10 cellular contexts compared by ENCODE assay signal in genomic region chr11:27215471-27216267, GRCh38.
A peak's percentile ranks its signal among the peaks of the same experiment; 100 is the strongest.
DNase-seq lines count a peak whose midpoint lies in the region; ATAC-seq and TF ChIP-seq lines count a peak whose summit lies in the region.
"Had no signal": no experiment of that assay in that cellular context is flagged by ENCODE, and none has a peak within 500 bp of the region (broad histone marks: within the 10 kb centered on the region; RNA-seq: fewer than 3 reads in every experiment).

No MANE protein-coding gene starts in this region.

- H3K9me3 Mint-ChIP-seq in endodermal cell, result no peaks in the 10 kb centered on the region
- H3K9me3 Mint-ChIP-seq in CD8-positive, alpha-beta memory T cell, result no peaks in the 10 kb centered on the region
- H3K9me3 Mint-ChIP-seq in activated naive CD4-positive, alpha-beta T cell treated with anti-CD3 and anti-CD28 coated beads, Interleukin-2, amount 50 U/mL, for 72 hours, result no peaks in the 10 kb centered on the region

- no peak for TF ChIP-seq CTCF in endodermal cell (conservative IDR thresholded peaks at IDR 0.05)

- POLR2A ChIA-PET in CD8-positive, alpha-beta memory T cell (lab: Charles Lee), result no interaction called here

- H3K9ac ChIP-seq in endodermal cell (ENCODE audit: extremely low read depth, low read length, poor library complexity, severe bottlenecking), result no peak overlapping the region

- H3K36me3 ChIP-seq in endodermal cell (ENCODE audit: control insufficient read depth, insufficient read depth, low read length) (no peaks in the 10 kb centered on the region), mesodermal cell (ENCODE audit: control insufficient read depth, insufficient read depth, low read length) (no peaks in the 10 kb centered on the region)
- no peaks in the 10 kb centered on the region for H3K36me3 ChIP-seq in CD8-positive, alpha-beta memory T cell (ENCODE audit: insufficient read depth, low read length)
- H3K36me3 ChIP-seq: BE2C had no signal

- peak overlapping the region; percentile 66 for H3K27ac Mint-ChIP-seq in endodermal cell
- H3K27ac Mint-ChIP-seq in CD8-positive, alpha-beta memory T cell, result no peak overlapping the region
- no peak overlapping the region for H3K27ac Mint-ChIP-seq in activated naive CD4-positive, alpha-beta T cell treated with anti-CD3 and anti-CD28 coated beads, Interleukin-2, amount 50 U/mL, for 72 hours

- H3K9me3 ChIP-seq in endodermal cell (ENCODE audit: control insufficient read depth, low read length) (peaks cover 8% of the 10 kb centered on the region), mesodermal cell (ENCODE audit: control insufficient read depth, low read length) (no peaks in the 10 kb centered on the region)
- no peaks in the 10 kb centered on the region for H3K9me3 ChIP-seq in CD8-positive, alpha-beta memory T cell (ENCODE audit: low read length)
- H3K9me3 ChIP-seq: BE2C had no signal

- peak overlapping the region; percentile 62 for H3K27ac ChIP-seq in endodermal cell (ENCODE audit: low read depth, low read length)
- peak overlapping the region; percentile 49 for H3K27ac ChIP-seq in mesodermal cell (ENCODE audit: low read depth, low read length, severe bottlenecking)
- no peak overlapping the region for H3K27ac ChIP-seq in CD8-positive, alpha-beta memory T cell (ENCODE audit: low read depth, low read length)

- ATAC-seq in Right ventricle myocardium superior (ENCODE audit: poor library complexity), result peak; percentile 28
- ATAC-seq in GM21367 (IDR thresholded peaks at IDR 0.05; ENCODE audit: unreplicated experiment), result no peak
- ATAC-seq in activated naive CD4-positive, alpha-beta T cell treated with anti-CD3 and anti-CD28 coated beads, Interleukin-2, amount 50 U/mL, for 72 hours, result no peak

- peaks cover 15% of the 10 kb centered on the region for H3K4me1 ChIP-seq in endodermal cell (ENCODE audit: control insufficient read depth, insufficient read depth, low read length)
- H3K4me1 ChIP-seq in mesodermal cell (ENCODE audit: control insufficient read depth, insufficient read depth, low read length, poor library complexity, severe bottlenecking), result peaks cover 56% of the 10 kb centered on the region
- H3K4me1 ChIP-seq in CD8-positive, alpha-beta memory T cell (ENCODE audit: insufficient read depth, low read length), result no peaks in the 10 kb centered on the region
- H3K4me1 ChIP-seq: BE2C had no signal

- 92% methylated on average over 4 to 6 of the region's 6 CpGs for WGBS in endodermal cell (ENCODE audit: insufficient coverage in 1 of 2, insufficient read length in 1 of 2), 2 experiments
- whole genome bisulfite sequencing in mesodermal cell (ENCODE audit: insufficient coverage in 2 of 2), 2 experiments, result 90 to 91% methylated on average over 4 of the region's 6 CpGs

- no peaks in the 10 kb centered on the region for H3K27me3 ChIP-seq in endodermal cell (ENCODE audit: control insufficient read depth, insufficient read depth, low read length, poor library complexity, severe bottlenecking)
- no peaks in the 10 kb centered on the region for H3K27me3 ChIP-seq in CD8-positive, alpha-beta memory T cell (ENCODE audit: insufficient read depth, low read length, poor library complexity, severe bottlenecking)
- H3K27me3 ChIP-seq: BE2C had no signal

- DNase-seq in Right ventricle myocardium superior (peak; percentile 56), cardiac septum (ENCODE audit: low spot score) (no peak), endodermal cell (peak; percentile 66), SKM-1 treated with dmso at 0.1 percent for 144 hours (lab: John Stamatoyannopoulos, UW; ENCODE audit: unreplicated experiment) (no peak)
- no peak for DNase-seq in CD8-positive, alpha-beta memory T cell
- DNase-seq in activated naive CD4-positive, alpha-beta T cell treated with anti-CD3 and anti-CD28 coated beads, Interleukin-2, amount 50 U/mL, for 72 hours (ENCODE audit: low spot score in 2 of 2), result no peak
- DNase-seq: NCI-H187 treated with DMSO at 0.1 percent for 48 hours had no signal

- H3K4me1 Mint-ChIP-seq in endodermal cell, result peaks cover 44% of the 10 kb centered on the region
- H3K4me1 Mint-ChIP-seq in CD8-positive, alpha-beta memory T cell, result no peaks in the 10 kb centered on the region

- no peak overlapping the region for H3K4me3 ChIP-seq in endodermal cell (ENCODE audit: low read length)
- no peak overlapping the region for H3K4me3 ChIP-seq in mesodermal cell (ENCODE audit: extremely low read depth, insufficient read depth, low read length, poor library complexity, severe bottlenecking)
- no peak overlapping the region for H3K4me3 ChIP-seq in CD8-positive, alpha-beta memory T cell (ENCODE audit: low read length)

- intact Hi-C loops in Right ventricle myocardium superior (cut with DNase I) (no loop called here), cardiac septum (cut with DNase I) (no loop called here)

- CTCF ChIA-PET in CD8-positive, alpha-beta memory T cell (lab: Charles Lee), result no interaction called here

- H3K27me3 Mint-ChIP-seq in endodermal cell (ENCODE audit: insufficient read depth), result no peaks in the 10 kb centered on the region
- peaks cover 3 to 36% of the 10 kb centered on the region in 2 donors for H3K27me3 Mint-ChIP-seq in CD8-positive, alpha-beta memory T cell

- H3K36me3 Mint-ChIP-seq in endodermal cell (ENCODE audit: low read depth), result peaks cover 45% of the 10 kb centered on the region
- no peaks in the 10 kb centered on the region for H3K36me3 Mint-ChIP-seq in CD8-positive, alpha-beta memory T cell
- H3K36me3 Mint-ChIP-seq in activated naive CD4-positive, alpha-beta T cell treated with anti-CD3 and anti-CD28 coated beads, Interleukin-2, amount 50 U/mL, for 72 hours, result no peaks in the 10 kb centered on the region

- no peak overlapping the region for H3K4me3 Mint-ChIP-seq in endodermal cell
- H3K4me3 Mint-ChIP-seq in CD8-positive, alpha-beta memory T cell, result no peak overlapping the region

Comparison
In these comparisons a context has a peak if more than half of its experiments do, and no peak if none do; other contexts are left out.
1. DNase-seq: peak in Right ventricle myocardium superior (single experiment) and endodermal cell (single experiment); none in cardiac septum (single experiment), CD8-positive, alpha-beta memory T cell (0 of 5), SKM-1 treated with dmso at 0.1 percent for 144 hours (single experiment) and activated naive CD4-positive, alpha-beta T cell treated with anti-CD3 and anti-CD28 coated beads, Interleukin-2, amount 50 U/mL, for 72 hours (0 of 2).